ENCODE assay signal across 8 cellular contexts in the genomic region with DNA sequence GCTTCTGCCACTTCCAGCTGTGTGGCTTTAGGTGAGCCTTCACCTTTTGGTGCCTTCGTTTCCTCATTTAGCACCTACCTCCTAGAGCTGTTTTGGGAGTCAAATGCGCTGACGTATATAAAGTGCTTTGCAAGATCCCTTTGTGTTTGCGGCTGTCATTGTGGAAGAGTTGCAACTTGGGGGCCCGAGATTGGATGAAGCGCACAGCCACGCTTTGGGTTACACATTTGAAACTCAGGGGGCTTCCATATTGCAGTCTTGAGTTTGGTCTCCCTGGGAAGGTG. TPM values are rescaled to one million over a fixed set of nuclear protein-coding genes. Genes with fewer than 3 reads are reported as not detected.
DNase-seq lines count a peak whose midpoint lies in the region; ATAC-seq and TF ChIP-seq lines count a peak whose summit lies in the region.

No MANE protein-coding gene starts in this region.

- peaks cover 6% of the 10 kb centered on the region for H3K4me1 ChIP-seq in right cardiac atrium (ENCODE audit: control insufficient read depth, insufficient read depth, low read length)

- H3K4me3 ChIP-seq in right cardiac atrium (ENCODE audit: low read length): peak overlapping the region; percentile 75

- DNase-seq in NCI-H2171 treated with DMSO at 0.1 percent for 48 hours (lab: John Stamatoyannopoulos, UW): peak; percentile 45
- DNase-seq in NCI-H2171 (lab: John Stamatoyannopoulos, UW): no peak
- DNase-seq in right cardiac atrium: no peak
- no peak for DNase-seq in stimulated activated naive CD8-positive, alpha-beta T cell treated with anti-CD3 and anti-CD28 coated beads, Interleukin-15, amount 100 ng/mL, for 72 hours
- no peak for DNase-seq in glomerular visceral epithelial cell (ENCODE audit: extremely low spot score)
- DNase-seq in kidney glomerular epithelial cell (lab: John Stamatoyannopoulos, UW): no peak

- H3K9me3 ChIP-seq in right cardiac atrium (ENCODE audit: control insufficient read depth, low read length): no peaks in the 10 kb centered on the region

- peak overlapping the region; percentile 89 for H3K27ac Mint-ChIP-seq in stimulated activated naive CD8-positive, alpha-beta T cell treated with anti-CD3 and anti-CD28 coated beads, Interleukin-15, amount 100 ng/mL, for 72 hours

- H3K4me3 Mint-ChIP-seq in stimulated activated naive CD8-positive, alpha-beta T cell treated with anti-CD3 and anti-CD28 coated beads, Interleukin-15, amount 100 ng/mL, for 72 hours: peak overlapping the region; percentile 91 to 97

- 5% methylated on average over 7 of the region's 7 CpGs for WGBS in right cardiac atrium

- H3K27ac ChIP-seq in VCaP (peak overlapping the region; percentile 88), right cardiac atrium (ENCODE audit: low read length) (no peak overlapping the region)

- TF ChIP-seq CTCF in VCaP (conservative IDR thresholded peaks at IDR 0.05): no peak

- no peaks in the 10 kb centered on the region for H3K27me3 Mint-ChIP-seq in stimulated activated naive CD8-positive, alpha-beta T cell treated with anti-CD3 and anti-CD28 coated beads, Interleukin-15, amount 100 ng/mL, for 72 hours

- ATAC-seq in right cardiac atrium (no peak), HG03565 (IDR thresholded peaks at IDR 0.05; ENCODE audit: unreplicated experiment) (no peak)
- ATAC-seq in stimulated activated naive CD8-positive, alpha-beta T cell treated with anti-CD3 and anti-CD28 coated beads, Interleukin-15, amount 100 ng/mL, for 72 hours: no peak

- H3K9me3 Mint-ChIP-seq in stimulated activated naive CD8-positive, alpha-beta T cell treated with anti-CD3 and anti-CD28 coated beads, Interleukin-15, amount 100 ng/mL, for 72 hours: no peaks in the 10 kb centered on the region

- H3K27me3 ChIP-seq in right cardiac atrium (ENCODE audit: control insufficient read depth, insufficient read depth): no peaks in the 10 kb centered on the region

- H3K4me1 Mint-ChIP-seq in stimulated activated naive CD8-positive, alpha-beta T cell treated with anti-CD3 and anti-CD28 coated beads, Interleukin-15, amount 100 ng/mL, for 72 hours: peaks cover 75% of the 10 kb centered on the region

- intact Hi-C loops in right cardiac atrium (cut with DNase I): loop anchor here in 3 of 4 donors (5.0 to 10.0 kb wide), 4 partner anchors 167 to 262 kb away; a partner anchor contains a TSS

RNA-seq across cellular contexts. Expression of a gene that starts 0.6 kb away (rescaled TPM):
- total RNA-seq in right cardiac atrium: 100 to 1,000 TPM; 158 to 185 (median 168) TPM
- polyA plus RNA-seq in right cardiac atrium: 299 TPM

RNA-seq across cellular contexts. Expression of a gene that starts 4.8 kb away (rescaled TPM):
- total RNA-seq in right cardiac atrium: 10 to 100 TPM in 3 of 4 donors, 1 to 10 TPM in 1; 9.6 to 17.8 (median 14.7) TPM
- 14.6 TPM for polyA plus RNA-seq in right cardiac atrium

RNA-seq across cellular contexts. Expression of a gene that starts 13.6 kb away (rescaled TPM):
- total RNA-seq in right cardiac atrium: 1 to 10 TPM; 6.0 to 7.0 (median 6.7) TPM
- 5.2 TPM for polyA plus RNA-seq in right cardiac atrium
